ENCODE assay signal across 19 cellular contexts in genomic region chr7:44217133-44217714, GRCh38. TPM values are rescaled to one million over a fixed set of nuclear protein-coding genes. Genes with fewer than 3 reads are reported as not detected.
"Had no signal": no experiment of that assay in that cellular context is flagged by ENCODE, and none has a peak within 500 bp of the region (broad histone marks: within the 10 kb centered on the region; RNA-seq: fewer than 3 reads in every experiment).

No MANE protein-coding gene starts in this region.

- H3K27me3 Mint-ChIP-seq: activated CD4-positive, alpha-beta memory T cell treated with anti-CD3 and anti-CD28 coated beads, Interleukin-2, amount 10 ng/mL, durations not matched to agents 7 days and 5 days; activated T-cell treated with anti-CD3 and anti-CD28 coated beads, Interleukin-2, amount 50 U/mL, for 24 hours; effector memory CD8-positive, alpha-beta T cell; naive B cell had no signal

- H3K27ac Mint-ChIP-seq: activated CD4-positive, alpha-beta memory T cell treated with anti-CD3 and anti-CD28 coated beads, Interleukin-2, amount 10 ng/mL, durations not matched to agents 7 days and 5 days; activated T-cell treated with anti-CD3 and anti-CD28 coated beads, Interleukin-2, amount 50 U/mL, for 24 hours had no signal

- H3K4me3 Mint-ChIP-seq: activated CD4-positive, alpha-beta memory T cell treated with anti-CD3 and anti-CD28 coated beads, Interleukin-2, amount 10 ng/mL, durations not matched to agents 7 days and 5 days; activated T-cell treated with anti-CD3 and anti-CD28 coated beads, Interleukin-2, amount 50 U/mL, for 24 hours; effector memory CD8-positive, alpha-beta T cell; mesothelial cell of epicardium; naive B cell had no signal

- H3K4me1 Mint-ChIP-seq: activated CD4-positive, alpha-beta memory T cell treated with anti-CD3 and anti-CD28 coated beads, Interleukin-2, amount 10 ng/mL, durations not matched to agents 7 days and 5 days had no signal

- H3K9me3 Mint-ChIP-seq: activated CD4-positive, alpha-beta memory T cell treated with anti-CD3 and anti-CD28 coated beads, Interleukin-2, amount 10 ng/mL, durations not matched to agents 7 days and 5 days; activated naive CD4-positive, alpha-beta T cell treated with anti-CD3 and anti-CD28 coated beads, Interleukin-2, amount 50 U/mL, for 72 hours; activated T-cell treated with anti-CD3 and anti-CD28 coated beads, Interleukin-2, amount 50 U/mL, for 24 hours; effector memory CD8-positive, alpha-beta T cell; mesothelial cell of epicardium; naive B cell had no signal

- DNase-seq: activated CD4-positive, alpha-beta memory T cell treated with anti-CD3 and anti-CD28 coated beads, Interleukin-2, amount 10 ng/mL, durations not matched to agents 7 days and 5 days; activated CD4-positive, alpha-beta T cell treated with anti-CD3 and anti-CD28 coated beads for 4 hours; activated effector memory CD4-positive, alpha-beta T cell treated with anti-CD3 and anti-CD28 coated beads, Interleukin-2, amount 50 U/mL, for 16 hours; activated T-cell treated with anti-CD3 and anti-CD28 coated beads, Interleukin-2, amount 50 U/mL, for 24 hours; dermis blood vessel endothelial cell; effector memory CD8-positive, alpha-beta T cell; foreskin keratinocyte; left cardiac atrium; naive B cell; stimulated activated CD4-positive, alpha-beta T cell treated with anti-CD3 and anti-CD28 coated beads, Interleukin-12 subunit alpha, Interleukin-12 subunit beta, amount 100 ng/mL, for 4 hours; stimulated activated CD4-positive, alpha-beta T cell treated with anti-CD3 and anti-CD28 coated beads, Interleukin-2, amount 100 ng/mL, for 24 hours; T-helper 1 cell; T1000 had no signal

- H3K36me3 Mint-ChIP-seq: activated naive CD4-positive, alpha-beta T cell treated with anti-CD3 and anti-CD28 coated beads, Interleukin-2, amount 50 U/mL, for 72 hours; mesothelial cell of epicardium had no signal

- H3K27ac ChIP-seq: foreskin keratinocyte, SK-N-MC, thoracic aorta had no signal

- H3K27me3 ChIP-seq: foreskin keratinocyte had no signal

- ATAC-seq: activated naive CD4-positive, alpha-beta T cell treated with anti-CD3 and anti-CD28 coated beads, Interleukin-2, amount 50 U/mL, for 72 hours; effector memory CD8-positive, alpha-beta T cell; foreskin keratinocyte; sciatic nerve had no signal

- H3K9me3 ChIP-seq: thoracic aorta had no signal

- H3K4me1 ChIP-seq: foreskin keratinocyte had no signal

- H3K4me3 ChIP-seq: lung, SK-N-MC, thoracic aorta had no signal

RNA-seq across cellular contexts. Expression of gene GCK, which starts 28.0 kb away (rescaled TPM):
- total RNA-seq: activated CD4-positive, alpha-beta memory T cell treated with anti-CD3 and anti-CD28 coated beads, Interleukin-2, amount 10 ng/mL, durations not matched to agents 7 days and 5 days; dermis blood vessel endothelial cell had no signal
